In the genomic region with DNA sequence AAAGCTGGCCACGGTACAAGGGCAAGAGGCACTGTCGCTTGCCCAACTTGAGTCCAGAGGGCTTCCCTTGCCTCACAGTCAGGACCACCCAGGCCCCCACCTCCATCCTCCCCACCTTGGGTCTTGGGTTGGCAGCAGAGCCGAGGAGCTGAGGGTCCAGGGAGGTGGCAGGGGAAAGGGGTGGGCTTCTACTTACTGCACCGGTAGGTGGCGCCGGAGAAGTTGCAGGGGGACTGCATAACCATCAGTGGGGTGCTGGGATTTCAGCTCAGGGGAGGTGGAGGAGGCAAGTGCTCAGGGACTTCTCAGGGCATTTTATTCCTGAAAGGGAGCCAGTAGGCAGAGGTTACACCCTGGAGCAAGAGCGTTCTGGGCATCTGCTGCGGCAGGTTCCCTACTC, we compare ENCODE assay signal across 8 cellular contexts. TPM values are rescaled to one million over a fixed set of nuclear protein-coding genes. Genes with fewer than 3 reads are reported as not detected.
A peak's percentile ranks its signal among the peaks of the same experiment; 100 is the strongest.
DNase-seq lines count a peak whose midpoint lies in the region; ATAC-seq, FAIRE-seq and TF ChIP-seq lines count a peak whose summit lies in the region.

No MANE protein-coding gene starts in this region.

- TF ChIP-seq RAD21 in K562 (CRISPR knock-in tag; conservative IDR thresholded peaks at IDR 0.05 in 1 of 2, IDR thresholded peaks at IDR 0.05 in 1 of 2) (peak in 1 of 2 experiments; percentile 54; a peak in 2 of 4 replicates), HepG2 (CRISPR knock-in tag; IDR thresholded peaks at IDR 0.05) (no peak)

- FAIRE-seq in K562 (lab: Jason Lieb, UNC) = no peak
- FAIRE-seq in HepG2 (lab: Jason Lieb, UNC) = no peak

- ATAC-seq in K562 = peak; percentile 73
- peak; percentile 59 for ATAC-seq in HepG2
- no peak for ATAC-seq in GM18498 (IDR thresholded peaks at IDR 0.05; ENCODE audit: unreplicated experiment)
- no peak for ATAC-seq in GM18502 (IDR thresholded peaks at IDR 0.05; ENCODE audit: poor library complexity, unreplicated experiment)
- no peak for ATAC-seq in GM18867 (IDR thresholded peaks at IDR 0.05; ENCODE audit: unreplicated experiment)

- no peaks in the 10 kb centered on the region for H3K36me3 ChIP-seq in OCI-LY3 (replicated peaks; ENCODE audit: low read depth, low read length)
- H3K36me3 ChIP-seq in K562 (ENCODE audit: control insufficient read depth, insufficient read depth, low read length) = no peaks in the 10 kb centered on the region
- H3K36me3 ChIP-seq in HepG2 (replicated peaks in 1 of 2; ENCODE audit: control insufficient read depth in 1 of 2, insufficient read depth in 2 of 2, low read length in 2 of 2) = no peaks in the 10 kb centered on the region
- no peaks in the 10 kb centered on the region for H3K36me3 ChIP-seq in transverse colon

- DNase-seq in GM12865 (ENCODE audit: low read depth) (peak; percentile 55), K562 (ENCODE audit: extremely low read depth in 1 of 4, low spot score in 3 of 4) (peak; percentile 47 to 58 (median 54)), HepG2 (ENCODE audit: low spot score) (peak; percentile 32), transverse colon (no peak)

- H3K9ac ChIP-seq in OCI-LY3 (ENCODE audit: low read length) (no peak overlapping the region), K562 (ENCODE audit: insufficient read depth in 1 of 2, low read depth in 2 of 2, low read length in 2 of 2) (no peak overlapping the region), HepG2 (ENCODE audit: insufficient read depth, low read depth, low read length) (no peak overlapping the region)

- H3K4me2 ChIP-seq in OCI-LY3 (ENCODE audit: low read length) (no peak overlapping the region), K562 (ENCODE audit: insufficient read depth, low read length) (no peak overlapping the region), HepG2 (ENCODE audit: low read depth, low read length) (no peak overlapping the region)

- H3K9me3 ChIP-seq in OCI-LY3 (ENCODE audit: insufficient read depth, low read length) (no peaks in the 10 kb centered on the region), K562 (replicated peaks; ENCODE audit: control insufficient read depth, insufficient read depth, low read depth, low read length) (no peaks in the 10 kb centered on the region), HepG2 (ENCODE audit: low read length) (no peaks in the 10 kb centered on the region), transverse colon (no peaks in the 10 kb centered on the region)

- H3K79me2 ChIP-seq in OCI-LY3 (ENCODE audit: low read length) = no peaks in the 10 kb centered on the region
- no peaks in the 10 kb centered on the region for H3K79me2 ChIP-seq in K562 (ENCODE audit: control insufficient read depth, insufficient read depth, low read length)
- H3K79me2 ChIP-seq in HepG2 (ENCODE audit: insufficient read depth, low read length) = no peaks in the 10 kb centered on the region

- H4K20me1 ChIP-seq in OCI-LY3 (ENCODE audit: insufficient read depth, low read length) = no peaks in the 10 kb centered on the region
- H4K20me1 ChIP-seq in K562 (replicated peaks; ENCODE audit: control insufficient read depth, insufficient read depth, low read length) = no peaks in the 10 kb centered on the region; the same call in 1 of the 2 replicates
- peaks cover 3% of the 10 kb centered on the region; the same call in 1 of the 2 replicates for H4K20me1 ChIP-seq in HepG2 (ENCODE audit: insufficient read depth, low read length)

- CTCF ChIA-PET in K562 (lab: Yijun Ruan, JAX; ENCODE audit: low intra/inter-chr PET ratio) (no interaction called here), HepG2 (lab: Yijun Ruan, JAX; ENCODE audit: low intra/inter-chr PET ratio, low total read pairs) (no interaction called here)

- no peak overlapping the region for H2AFZ ChIP-seq in OCI-LY3 (ENCODE audit: low read depth, low read length)
- H2AFZ ChIP-seq in K562 (ENCODE audit: low read depth, low read length) = no peak overlapping the region
- H2AFZ ChIP-seq in HepG2 (ENCODE audit: low read length) = no peak overlapping the region

- no peak for TF ChIP-seq POLR2A in K562 (conservative IDR thresholded peaks at IDR 0.05)
- TF ChIP-seq POLR2A in HepG2 (IDR thresholded peaks at IDR 0.05; ENCODE audit: insufficient read depth in 1 of 2, low read depth in 2 of 2, low read length in 2 of 2) = no peak
- TF ChIP-seq POLR2A in transverse colon (IDR thresholded peaks at IDR 0.05) = no peak

- POLR2A ChIA-PET in K562 (lab: Yijun Ruan, JAX) (interaction anchor here (0.5 kb wide), 2 partner anchors 70 to 868 kb away, joined by 3 to 5 read pairs; no protein-coding TSS in a partner anchor), HepG2 (lab: Yijun Ruan, JAX) (interaction anchor here (1.1 kb wide), 1 partner anchor 11 kb away, joined by 5 read pairs; no protein-coding TSS in a partner anchor)

- WGBS in K562 (ENCODE audit: insufficient coverage, low coverage, missing lambda C conversion rate) = 8% methylated on average over 8 of the region's 8 CpGs
- WGBS in HepG2 (ENCODE audit: low lambda C conversion rate) = 42% methylated on average over 8 of the region's 8 CpGs
- 68% methylated on average over 8 of the region's 8 CpGs; no CpG with 5 or more reads in 1 of the 2 donors for WGBS in transverse colon (ENCODE audit: low coverage in 1 of 2), 2 donors

- H3K4me3 ChIP-seq in GM12865 (ENCODE audit: low read depth, low read length) = no peak overlapping the region
- H3K4me3 ChIP-seq in OCI-LY3 (ENCODE audit: low read length) = no peak overlapping the region
- H3K4me3 ChIP-seq in K562 = no peak overlapping the region
- no peak overlapping the region for H3K4me3 ChIP-seq in HepG2 (replicated peaks in 1 of 3; ENCODE audit: insufficient read depth in 1 of 3, low read depth in 2 of 3, low read length in 3 of 3)
- H3K4me3 ChIP-seq in transverse colon = no peak overlapping the region

- no TSS peak for BruUV-seq in K562 (replicated peaks; lab: Mats Ljungman, UMichigan)
- BruUV-seq in HepG2 (replicated peaks; lab: Mats Ljungman, UMichigan) = no TSS peak

- in situ Hi-C loops in K562 (cut with MboI) = no loop called here
- in situ Hi-C loops in HepG2 (cut with HindIII; ENCODE audit: extremely low pct_ligation_motif_present, low pct_unique_long_range_greater_than_20kb) = no loop called here
- in situ Hi-C loops in transverse colon (cut with MboI; ENCODE audit: low pct_ligation_motif_present in 1 of 4, low pct_unique_long_range_greater_than_20kb in 1 of 4, low sequenced_read_pairs in 3 of 4) = no loop called here

- no peaks in the 10 kb centered on the region for H3K4me1 ChIP-seq in OCI-LY3 (ENCODE audit: low read length)
- H3K4me1 ChIP-seq in K562 (replicated peaks in 1 of 2; ENCODE audit: control insufficient read depth in 2 of 2, insufficient read depth in 2 of 2, low read length in 2 of 2) = peaks cover 0 to 6% of the 10 kb centered on the region in 2 experiments; a peak in 3 of 5 replicates
- peaks cover 14% of the 10 kb centered on the region for H3K4me1 ChIP-seq in HepG2 (ENCODE audit: insufficient read depth, low read length)
- peaks cover 0 to 5% (median 1%) of the 10 kb centered on the region in 4 donors for H3K4me1 ChIP-seq in transverse colon

- intact Hi-C loops in K562 (cut with micrococcal nuclease) = loop anchor here (10.0 kb wide), 3 partner anchors 157 to 337 kb away; a partner anchor contains a TSS
- intact Hi-C loops in HepG2 (cut with micrococcal nuclease; ENCODE audit: unreplicated experiment) = no loop called here
- intact Hi-C loops in transverse colon (cut with DNase I; ENCODE audit: low total_unique reads) = no loop called here

- peak; percentile 64 for TF ChIP-seq CTCF in GM12865 (IDR thresholded peaks at IDR 0.05; ENCODE audit: insufficient read depth, low read depth, low read length, missing control alignments)
- peak; percentile 68 for TF ChIP-seq CTCF in OCI-LY3 (IDR thresholded peaks at IDR 0.05; ENCODE audit: low read depth, low read length)
- peak; percentile 59 to 72 (median 61) for TF ChIP-seq CTCF in K562 (IDR thresholded peaks at IDR 0.05 in 2 of 3, conservative IDR thresholded peaks at IDR 0.05 in 1 of 3; ENCODE audit: insufficient read depth in 2 of 3, low read depth in 1 of 3, low read length in 3 of 3)
- peak; percentile 76 for TF ChIP-seq CTCF in HepG2 (CRISPR knock-in tag; IDR thresholded peaks at IDR 0.05)
- peak in 3 of 5 experiments; percentile 16 to 24 (median 21) for TF ChIP-seq CTCF in transverse colon (IDR thresholded peaks at IDR 0.05)

- H3K9me1 ChIP-seq in K562 (ENCODE audit: control insufficient read depth, insufficient read depth, low read length) = no peaks in the 10 kb centered on the region

- H3K27me3 ChIP-seq in OCI-LY3 (ENCODE audit: low read depth, low read length) = no peaks in the 10 kb centered on the region
- peaks cover 6 to 33% of the 10 kb centered on the region in 2 experiments; a peak in 4 of 5 replicates for H3K27me3 ChIP-seq in K562 (ENCODE audit: control insufficient read depth in 2 of 2, insufficient read depth in 2 of 2, low read length in 2 of 2)
- H3K27me3 ChIP-seq in HepG2 (ENCODE audit: control insufficient read depth in 1 of 2, insufficient read depth in 2 of 2, low read length in 2 of 2) = no peaks in the 10 kb centered on the region
- no peaks in the 10 kb centered on the region for H3K27me3 ChIP-seq in transverse colon

- TF ChIP-seq EP300 in K562 (IDR thresholded peaks at IDR 0.05; ENCODE audit: low read length) = no peak
- TF ChIP-seq EP300 in HepG2 (IDR thresholded peaks at IDR 0.05; ENCODE audit: low read depth in 2 of 2, low read length in 2 of 2) = no peak
- TF ChIP-seq EP300 in HepG2 (CRISPR knock-in tag; IDR thresholded peaks at IDR 0.05; ENCODE audit: borderline replicate concordance) = no peak
- no peak for TF ChIP-seq EP300 in transverse colon (IDR thresholded peaks at IDR 0.05; ENCODE audit: low read depth)

- H3K27ac ChIP-seq in OCI-LY3 (ENCODE audit: low read length) (no peak overlapping the region), K562 (ENCODE audit: extremely low read depth, low read depth, low read length) (no peak overlapping the region), HepG2 (ENCODE audit: extremely low read length, insufficient read depth, low read length) (no peak overlapping the region), transverse colon (no peak overlapping the region)

RNA-seq across cellular contexts. Expression of a gene that starts 44.0 kb away (rescaled TPM):
- total RNA-seq in K562 (2011; cell fraction: chromatin; rRNA removed; ENCODE audit: low replicate concordance) = 1.6 and 2.5 TPM in 2 replicates
- total RNA-seq in K562 (2011; cell fraction: nucleolus; rRNA removed) = 1.4 and 2.3 TPM in 2 replicates
- 1.7 and 2.3 TPM in 2 replicates for total RNA-seq in K562 (2011; cell fraction: nucleoplasm; rRNA removed)
- total RNA-seq in K562 (2014; rRNA removed) (0.94 and 1.5 TPM in 2 replicates), K562 (2014; rRNA removed; fragmentation: Illumina TruSeq; extraction: Trizol) (0.26 and 0.36 TPM in 2 replicates), K562 (2015; rRNA removed; fragmentation: Illumina TruSeq; extraction: Trizol) (0.22 and 0.60 TPM in 2 replicates), K562 (2021) (2.2 and 2.3 TPM in 2 replicates), HepG2 (2016; rRNA removed; fragmentation: Illumina TruSeq; extraction: Trizol) (0.53 and 1.1 TPM in 2 replicates), transverse colon (10 to 100 TPM in 1 of 4 donors, 1 to 10 TPM in 3; 4.6 to 52.0 (median 5.8) TPM)
- polyA plus RNA-seq in K562 (2011; rRNA removed) (0.18 and 0.41 TPM in 2 replicates), K562 (2014; fragmentation: Illumina TruSeq; extraction: Trizol) (1.3 and 1.4 TPM in 2 replicates), K562 (2014; fragmentation: Nextera tagmentation; extraction: Ambion mirVana) (under 1 TPM; 0.27 to 0.62 TPM), K562 (2014; rRNA removed) (0.52 and 0.58 TPM in 2 replicates), HepG2 (2011; rRNA removed) (0.57 and 0.67 TPM in 2 replicates)
- 0.25 and 0.70 TPM in 2 replicates for polyA plus RNA-seq in K562 (2011; cell fraction: cytosol; rRNA removed)
- polyA plus RNA-seq in K562 (2011; cell fraction: nucleus; rRNA removed) = 0.83 and 2.1 TPM in 2 replicates
- 1.4 and 2.9 TPM in 2 replicates for polyA plus RNA-seq in K562 (2012)
- 0.11 and 0.15 TPM in 2 replicates for polyA minus RNA-seq in K562 (2011; rRNA and poly(A)+ RNA removed)
- polyA minus RNA-seq in K562 (2011; cell fraction: cytosol; rRNA and poly(A)+ RNA removed) = 0.73 and 0.95 TPM in 2 replicates
- 0.40 and 1.1 TPM in 2 replicates for polyA minus RNA-seq in K562 (2011; cell fraction: nucleus; rRNA and poly(A)+ RNA removed)
- 0.10 and 0.18 TPM in 2 replicates for total RNA-seq in HepG2 (2016; cell fraction: cytosol; rRNA removed; fragmentation: Illumina TruSeq; extraction: Trizol; ENCODE audit: low read depth)
- total RNA-seq in HepG2 (2016; cell fraction: insoluble cytoplasmic fraction; rRNA removed; fragmentation: Illumina TruSeq; extraction: Trizol) = 0.61 and 0.83 TPM in 2 replicates
- 1.1 TPM in 2 replicates for total RNA-seq in HepG2 (2016; cell fraction: membrane; rRNA removed; fragmentation: Illumina TruSeq; extraction: Trizol)
- total RNA-seq in HepG2 (2016; cell fraction: nucleus; rRNA removed; fragmentation: Illumina TruSeq; extraction: Trizol) = 0.78 and 1.1 TPM in 2 replicates
- 0.32 TPM in 2 replicates for polyA plus RNA-seq in HepG2 (2011; cell fraction: cytosol; rRNA removed)
- polyA plus RNA-seq in HepG2 (2011; cell fraction: nucleus; rRNA removed) = 2.1 and 2.9 TPM in 2 replicates
- polyA plus RNA-seq in HepG2 (2012) = 0.93 and 1.2 TPM in 2 replicates
- polyA plus RNA-seq in HepG2 (2016; cell fraction: cytosol; fragmentation: Illumina TruSeq; extraction: Trizol; ENCODE audit: low read depth) = 0.15 and 0.24 TPM in 2 replicates
- 1.1 and 1.4 TPM in 2 replicates for polyA plus RNA-seq in HepG2 (2016; cell fraction: insoluble cytoplasmic fraction; fragmentation: Illumina TruSeq; extraction: Trizol; ENCODE audit: low read depth)
- polyA plus RNA-seq in HepG2 (2016; cell fraction: membrane; fragmentation: Illumina TruSeq; extraction: Trizol; ENCODE audit: low read depth) = 0.68 and 0.86 TPM in 2 replicates
- 1.7 and 2.1 TPM in 2 replicates for polyA plus RNA-seq in HepG2 (2016; cell fraction: nucleus; fragmentation: Illumina TruSeq; extraction: Trizol; ENCODE audit: insufficient read depth, low read depth)
- polyA minus RNA-seq in HepG2 (2011; rRNA and poly(A)+ RNA removed; ENCODE audit: low replicate concordance) = 1.8 and 2.1 TPM in 2 replicates
- polyA minus RNA-seq in HepG2 (2011; cell fraction: cytosol; rRNA and poly(A)+ RNA removed) = 0.79 and 1.3 TPM in 2 replicates
- 0.87 and 0.90 TPM in 2 replicates for polyA minus RNA-seq in HepG2 (2011; cell fraction: nucleus; rRNA and poly(A)+ RNA removed)

RNA-seq across cellular contexts. Expression of a gene that starts 56.8 kb away (rescaled TPM):
- 3.5 and 3.7 TPM in 2 replicates for total RNA-seq in K562 (2011; cell fraction: chromatin; rRNA removed; ENCODE audit: low replicate concordance)
- total RNA-seq in K562 (2011; cell fraction: nucleolus; rRNA removed) = 2.2 and 6.7 TPM in 2 replicates
- 1.5 and 3.9 TPM in 2 replicates for total RNA-seq in K562 (2011; cell fraction: nucleoplasm; rRNA removed)
- total RNA-seq in K562 (2014; rRNA removed) = 0.61 and 0.91 TPM in 2 replicates
- 0.18 and 0.57 TPM in 2 replicates for total RNA-seq in K562 (2014; rRNA removed; fragmentation: Illumina TruSeq; extraction: Trizol)
- 0.14 and 0.23 TPM in 2 replicates for total RNA-seq in K562 (2015; rRNA removed; fragmentation: Illumina TruSeq; extraction: Trizol)
- total RNA-seq in K562 (2021) = 0.36 and 0.42 TPM in 2 replicates
- polyA plus RNA-seq in K562 (2011; rRNA removed) = 0.41 and 0.68 TPM in 2 replicates
- polyA plus RNA-seq in K562 (2011; cell fraction: cytosol; rRNA removed) = 0.41 and 0.57 TPM in 2 replicates
- polyA plus RNA-seq in K562 (2011; cell fraction: nucleus; rRNA removed) = 1.8 and 1.9 TPM in 2 replicates
- 0.65 and 1.1 TPM in 2 replicates for polyA plus RNA-seq in K562 (2012)
- 0.06 and 0.82 TPM in 2 replicates for polyA plus RNA-seq in K562 (2014; fragmentation: Illumina TruSeq; extraction: Trizol)
- not detected for polyA plus RNA-seq in K562 (2014; fragmentation: Nextera tagmentation; extraction: Ambion mirVana)
- 0.22 and 0.56 TPM in 2 replicates for polyA plus RNA-seq in K562 (2014; rRNA removed)
- polyA minus RNA-seq in K562 (2011; rRNA and poly(A)+ RNA removed) = 0.39 and 0.77 TPM in 2 replicates
- not detected in 2 replicates for polyA minus RNA-seq in K562 (2011; cell fraction: cytosol; rRNA and poly(A)+ RNA removed)
- 1.2 and 2.2 TPM in 2 replicates for polyA minus RNA-seq in K562 (2011; cell fraction: nucleus; rRNA and poly(A)+ RNA removed)
- total RNA-seq in HepG2 (2016; rRNA removed; fragmentation: Illumina TruSeq; extraction: Trizol) = 1.5 and 1.7 TPM in 2 replicates
- 1.1 and 1.3 TPM in 2 replicates for total RNA-seq in HepG2 (2016; cell fraction: cytosol; rRNA removed; fragmentation: Illumina TruSeq; extraction: Trizol; ENCODE audit: low read depth)
- total RNA-seq in HepG2 (2016; cell fraction: insoluble cytoplasmic fraction; rRNA removed; fragmentation: Illumina TruSeq; extraction: Trizol) = 1.1 and 2.1 TPM in 2 replicates
- total RNA-seq in HepG2 (2016; cell fraction: membrane; rRNA removed; fragmentation: Illumina TruSeq; extraction: Trizol) = 1.9 and 3.3 TPM in 2 replicates
- 3.3 and 3.6 TPM in 2 replicates for total RNA-seq in HepG2 (2016; cell fraction: nucleus; rRNA removed; fragmentation: Illumina TruSeq; extraction: Trizol)
- 3.5 and 5.7 TPM in 2 replicates for polyA plus RNA-seq in HepG2 (2011; rRNA removed)
- 5.0 and 5.9 TPM in 2 replicates for polyA plus RNA-seq in HepG2 (2011; cell fraction: cytosol; rRNA removed)
- 11.6 and 12.5 TPM in 2 replicates for polyA plus RNA-seq in HepG2 (2011; cell fraction: nucleus; rRNA removed)
- polyA plus RNA-seq in HepG2 (2012) = 2.4 TPM in 2 replicates
- 1.2 and 2.1 TPM in 2 replicates for polyA plus RNA-seq in HepG2 (2016; cell fraction: cytosol; fragmentation: Illumina TruSeq; extraction: Trizol; ENCODE audit: low read depth)
- polyA plus RNA-seq in HepG2 (2016; cell fraction: insoluble cytoplasmic fraction; fragmentation: Illumina TruSeq; extraction: Trizol; ENCODE audit: low read depth) = 1.7 and 1.8 TPM in 2 replicates
- 1.5 and 3.1 TPM in 2 replicates for polyA plus RNA-seq in HepG2 (2016; cell fraction: membrane; fragmentation: Illumina TruSeq; extraction: Trizol; ENCODE audit: low read depth)
- 3.6 and 5.6 TPM in 2 replicates for polyA plus RNA-seq in HepG2 (2016; cell fraction: nucleus; fragmentation: Illumina TruSeq; extraction: Trizol; ENCODE audit: insufficient read depth, low read depth)
- polyA minus RNA-seq in HepG2 (2011; rRNA and poly(A)+ RNA removed; ENCODE audit: low replicate concordance) = 0.12 and 8.6 TPM in 2 replicates
- 2.1 and 3.6 TPM in 2 replicates for polyA minus RNA-seq in HepG2 (2011; cell fraction: cytosol; rRNA and poly(A)+ RNA removed)
- 8.3 and 8.8 TPM in 2 replicates for polyA minus RNA-seq in HepG2 (2011; cell fraction: nucleus; rRNA and poly(A)+ RNA removed)
- total RNA-seq in transverse colon = 10 to 100 TPM; 11.6 to 93.3 (median 42.0) TPM

Comparison
In these comparisons a context has a peak if more than half of its experiments do, and no peak if none do; other contexts are left out.
1. CTCF ChIP-seq: peak in every context shown above with its lines; median percentile 76 in HepG2; 68 in OCI-LY3; 64 in GM12865; 61 in K562; 21 in transverse colon.
2. ATAC-seq: peak in K562 (single experiment) and HepG2 (single experiment); none in GM18498 (single experiment), GM18502 (single experiment) and GM18867 (single experiment).